1 cellular context compared by ENCODE assay signal in the genomic region with DNA sequence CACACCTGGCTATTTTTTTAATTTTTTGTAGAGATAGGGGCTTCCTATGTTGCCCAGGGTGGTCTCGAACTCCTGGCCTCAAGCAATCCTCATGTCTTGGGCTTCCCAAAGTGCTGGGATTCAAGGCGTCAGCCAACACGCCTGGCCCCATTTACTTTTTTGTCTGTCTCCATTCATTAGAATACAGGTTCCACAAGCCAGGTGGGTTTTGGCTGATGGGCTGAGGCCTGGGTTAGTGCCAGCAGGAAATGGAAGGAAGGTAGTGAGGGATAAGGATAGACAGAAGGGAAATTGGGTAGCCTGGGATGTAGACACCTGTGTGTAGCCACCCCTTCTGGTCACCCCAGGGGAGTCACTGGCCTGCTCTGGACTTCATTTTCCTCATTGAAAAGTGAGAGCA.
TF ChIP-seq lines count a peak whose summit lies in the region.

No MANE protein-coding gene starts in this region.

TF ChIP-seq in GM23338, 12 proteins besides CTCF, POLR2A, EP300 and RAD21 (continued from another document):
- TF ChIP-seq, protein P1, sequence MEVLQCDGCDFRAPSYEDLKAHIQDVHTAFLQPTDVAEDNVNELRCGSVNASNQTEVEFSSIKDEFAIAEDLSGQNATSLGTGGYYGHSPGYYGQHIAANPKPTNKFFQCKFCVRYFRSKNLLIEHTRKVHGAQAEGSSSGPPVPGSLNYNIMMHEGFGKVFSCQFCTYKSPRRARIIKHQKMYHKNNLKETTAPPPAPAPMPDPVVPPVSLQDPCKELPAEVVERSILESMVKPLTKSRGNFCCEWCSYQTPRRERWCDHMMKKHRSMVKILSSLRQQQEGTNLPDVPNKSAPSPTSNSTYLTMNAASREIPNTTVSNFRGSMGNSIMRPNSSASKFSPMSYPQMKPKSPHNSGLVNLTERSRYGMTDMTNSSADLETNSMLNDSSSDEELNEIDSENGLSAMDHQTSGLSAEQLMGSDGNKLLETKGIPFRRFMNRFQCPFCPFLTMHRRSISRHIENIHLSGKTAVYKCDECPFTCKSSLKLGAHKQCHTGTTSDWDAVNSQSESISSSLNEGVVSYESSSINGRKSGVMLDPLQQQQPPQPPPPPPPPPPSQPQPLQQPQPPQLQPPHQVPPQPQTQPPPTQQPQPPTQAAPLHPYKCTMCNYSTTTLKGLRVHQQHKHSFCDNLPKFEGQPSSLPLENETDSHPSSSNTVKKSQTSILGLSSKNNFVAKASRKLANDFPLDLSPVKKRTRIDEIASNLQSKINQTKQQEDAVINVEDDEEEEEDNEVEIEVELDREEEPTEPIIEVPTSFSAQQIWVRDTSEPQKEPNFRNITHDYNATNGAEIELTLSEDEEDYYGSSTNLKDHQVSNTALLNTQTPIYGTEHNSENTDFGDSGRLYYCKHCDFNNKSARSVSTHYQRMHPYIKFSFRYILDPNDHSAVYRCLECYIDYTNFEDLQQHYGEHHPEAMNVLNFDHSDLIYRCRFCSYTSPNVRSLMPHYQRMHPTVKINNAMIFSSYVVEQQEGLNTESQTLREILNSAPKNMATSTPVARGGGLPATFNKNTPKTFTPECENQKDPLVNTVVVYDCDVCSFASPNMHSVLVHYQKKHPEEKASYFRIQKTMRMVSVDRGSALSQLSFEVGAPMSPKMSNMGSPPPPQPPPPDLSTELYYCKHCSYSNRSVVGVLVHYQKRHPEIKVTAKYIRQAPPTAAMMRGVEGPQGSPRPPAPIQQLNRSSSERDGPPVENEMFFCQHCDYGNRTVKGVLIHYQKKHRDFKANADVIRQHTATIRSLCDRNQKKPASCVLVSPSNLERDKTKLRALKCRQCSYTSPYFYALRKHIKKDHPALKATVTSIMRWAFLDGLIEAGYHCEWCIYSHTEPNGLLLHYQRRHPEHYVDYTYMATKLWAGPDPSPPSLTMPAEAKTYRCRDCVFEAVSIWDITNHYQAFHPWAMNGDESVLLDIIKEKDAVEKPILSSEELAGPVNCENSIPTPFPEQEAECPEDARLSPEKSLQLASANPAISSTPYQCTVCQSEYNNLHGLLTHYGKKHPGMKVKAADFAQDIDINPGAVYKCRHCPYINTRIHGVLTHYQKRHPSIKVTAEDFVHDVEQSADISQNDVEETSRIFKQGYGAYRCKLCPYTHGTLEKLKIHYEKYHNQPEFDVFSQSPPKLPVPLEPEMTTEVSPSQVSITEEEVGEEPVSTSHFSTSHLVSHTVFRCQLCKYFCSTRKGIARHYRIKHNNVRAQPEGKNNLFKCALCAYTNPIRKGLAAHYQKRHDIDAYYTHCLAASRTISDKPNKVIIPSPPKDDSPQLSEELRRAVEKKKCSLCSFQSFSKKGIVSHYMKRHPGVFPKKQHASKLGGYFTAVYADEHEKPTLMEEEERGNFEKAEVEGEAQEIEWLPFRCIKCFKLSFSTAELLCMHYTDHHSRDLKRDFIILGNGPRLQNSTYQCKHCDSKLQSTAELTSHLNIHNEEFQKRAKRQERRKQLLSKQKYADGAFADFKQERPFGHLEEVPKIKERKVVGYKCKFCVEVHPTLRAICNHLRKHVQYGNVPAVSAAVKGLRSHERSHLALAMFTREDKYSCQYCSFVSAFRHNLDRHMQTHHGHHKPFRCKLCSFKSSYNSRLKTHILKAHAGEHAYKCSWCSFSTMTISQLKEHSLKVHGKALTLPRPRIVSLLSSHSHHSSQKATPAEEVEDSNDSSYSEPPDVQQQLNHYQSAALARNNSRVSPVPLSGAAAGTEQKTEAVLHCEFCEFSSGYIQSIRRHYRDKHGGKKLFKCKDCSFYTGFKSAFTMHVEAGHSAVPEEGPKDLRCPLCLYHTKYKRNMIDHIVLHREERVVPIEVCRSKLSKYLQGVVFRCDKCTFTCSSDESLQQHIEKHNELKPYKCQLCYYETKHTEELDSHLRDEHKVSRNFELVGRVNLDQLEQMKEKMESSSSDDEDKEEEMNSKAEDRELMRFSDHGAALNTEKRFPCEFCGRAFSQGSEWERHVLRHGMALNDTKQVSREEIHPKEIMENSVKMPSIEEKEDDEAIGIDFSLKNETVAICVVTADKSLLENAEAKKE (CRISPR knock-in tag; IDR thresholded peaks at IDR 0.05), result no peak
- TF ChIP-seq NANOG (IDR thresholded peaks at IDR 0.05; ENCODE audit: borderline replicate concordance), result no peak
- TF ChIP-seq CREB1 (CRISPR knock-in tag; IDR thresholded peaks at IDR 0.05; ENCODE audit: low read depth), result no peak
- TF ChIP-seq, protein P2, sequence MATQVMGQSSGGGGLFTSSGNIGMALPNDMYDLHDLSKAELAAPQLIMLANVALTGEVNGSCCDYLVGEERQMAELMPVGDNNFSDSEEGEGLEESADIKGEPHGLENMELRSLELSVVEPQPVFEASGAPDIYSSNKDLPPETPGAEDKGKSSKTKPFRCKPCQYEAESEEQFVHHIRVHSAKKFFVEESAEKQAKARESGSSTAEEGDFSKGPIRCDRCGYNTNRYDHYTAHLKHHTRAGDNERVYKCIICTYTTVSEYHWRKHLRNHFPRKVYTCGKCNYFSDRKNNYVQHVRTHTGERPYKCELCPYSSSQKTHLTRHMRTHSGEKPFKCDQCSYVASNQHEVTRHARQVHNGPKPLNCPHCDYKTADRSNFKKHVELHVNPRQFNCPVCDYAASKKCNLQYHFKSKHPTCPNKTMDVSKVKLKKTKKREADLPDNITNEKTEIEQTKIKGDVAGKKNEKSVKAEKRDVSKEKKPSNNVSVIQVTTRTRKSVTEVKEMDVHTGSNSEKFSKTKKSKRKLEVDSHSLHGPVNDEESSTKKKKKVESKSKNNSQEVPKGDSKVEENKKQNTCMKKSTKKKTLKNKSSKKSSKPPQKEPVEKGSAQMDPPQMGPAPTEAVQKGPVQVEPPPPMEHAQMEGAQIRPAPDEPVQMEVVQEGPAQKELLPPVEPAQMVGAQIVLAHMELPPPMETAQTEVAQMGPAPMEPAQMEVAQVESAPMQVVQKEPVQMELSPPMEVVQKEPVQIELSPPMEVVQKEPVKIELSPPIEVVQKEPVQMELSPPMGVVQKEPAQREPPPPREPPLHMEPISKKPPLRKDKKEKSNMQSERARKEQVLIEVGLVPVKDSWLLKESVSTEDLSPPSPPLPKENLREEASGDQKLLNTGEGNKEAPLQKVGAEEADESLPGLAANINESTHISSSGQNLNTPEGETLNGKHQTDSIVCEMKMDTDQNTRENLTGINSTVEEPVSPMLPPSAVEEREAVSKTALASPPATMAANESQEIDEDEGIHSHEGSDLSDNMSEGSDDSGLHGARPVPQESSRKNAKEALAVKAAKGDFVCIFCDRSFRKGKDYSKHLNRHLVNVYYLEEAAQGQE (IDR thresholded peaks at IDR 0.05; ENCODE audit: unreplicated experiment), result no peak
- TF ChIP-seq, protein P3, sequence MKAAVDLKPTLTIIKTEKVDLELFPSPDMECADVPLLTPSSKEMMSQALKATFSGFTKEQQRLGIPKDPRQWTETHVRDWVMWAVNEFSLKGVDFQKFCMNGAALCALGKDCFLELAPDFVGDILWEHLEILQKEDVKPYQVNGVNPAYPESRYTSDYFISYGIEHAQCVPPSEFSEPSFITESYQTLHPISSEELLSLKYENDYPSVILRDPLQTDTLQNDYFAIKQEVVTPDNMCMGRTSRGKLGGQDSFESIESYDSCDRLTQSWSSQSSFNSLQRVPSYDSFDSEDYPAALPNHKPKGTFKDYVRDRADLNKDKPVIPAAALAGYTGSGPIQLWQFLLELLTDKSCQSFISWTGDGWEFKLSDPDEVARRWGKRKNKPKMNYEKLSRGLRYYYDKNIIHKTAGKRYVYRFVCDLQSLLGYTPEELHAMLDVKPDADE (IDR thresholded peaks at IDR 0.05), result no peak
- no peak for TF ChIP-seq POLR2AphosphoS5 (IDR thresholded peaks at IDR 0.05; ENCODE audit: low read depth)
- no peak for TF ChIP-seq ZNF331 (CRISPR knock-in tag; IDR thresholded peaks at IDR 0.05; ENCODE audit: low read depth)
- TF ChIP-seq EZH2 (IDR thresholded peaks at IDR 0.05; ENCODE audit: low read depth, unreplicated experiment), result no peak
- no peak for TF ChIP-seq ZNF114 (CRISPR knock-in tag; IDR thresholded peaks at IDR 0.05)
